Comparison of ENCODE assay signal across 1 cellular context in genomic region chr3:119628816-119629445, GRCh38.
TF ChIP-seq lines count a peak whose summit lies in the region.

No MANE protein-coding gene starts in this region.

TF ChIP-seq in GM12878, 131 proteins besides CTCF, POLR2A, EP300 and RAD21 (continues in another document):
- TF ChIP-seq, protein P1, sequence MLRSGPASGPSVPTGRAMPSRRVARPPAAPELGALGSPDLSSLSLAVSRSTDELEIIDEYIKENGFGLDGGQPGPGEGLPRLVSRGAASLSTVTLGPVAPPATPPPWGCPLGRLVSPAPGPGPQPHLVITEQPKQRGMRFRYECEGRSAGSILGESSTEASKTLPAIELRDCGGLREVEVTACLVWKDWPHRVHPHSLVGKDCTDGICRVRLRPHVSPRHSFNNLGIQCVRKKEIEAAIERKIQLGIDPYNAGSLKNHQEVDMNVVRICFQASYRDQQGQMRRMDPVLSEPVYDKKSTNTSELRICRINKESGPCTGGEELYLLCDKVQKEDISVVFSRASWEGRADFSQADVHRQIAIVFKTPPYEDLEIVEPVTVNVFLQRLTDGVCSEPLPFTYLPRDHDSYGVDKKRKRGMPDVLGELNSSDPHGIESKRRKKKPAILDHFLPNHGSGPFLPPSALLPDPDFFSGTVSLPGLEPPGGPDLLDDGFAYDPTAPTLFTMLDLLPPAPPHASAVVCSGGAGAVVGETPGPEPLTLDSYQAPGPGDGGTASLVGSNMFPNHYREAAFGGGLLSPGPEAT (IDR thresholded peaks at IDR 0.05; ENCODE audit: low read depth): peak; percentile 71
- TF ChIP-seq SMARCA5 (IDR thresholded peaks at IDR 0.05) (peak; percentile 66; the same call in 1 of the 2 replicates), EZH2 (IDR thresholded peaks at IDR 0.05; ENCODE audit: borderline replicate concordance, control insufficient read depth, low read depth, low read length) (no peak), CBX5 (IDR thresholded peaks at IDR 0.05; ENCODE audit: low read depth) (no peak), ZBED1 (IDR thresholded peaks at IDR 0.05; ENCODE audit: borderline replicate concordance) (0 out of 2 replicates have a peak, but pooled peaks have one; percentile 17), MEF2A (IDR thresholded peaks at IDR 0.05; ENCODE audit: insufficient read depth, low read depth, low read length) (no peak), POLR2AphosphoS5 (IDR thresholded peaks at IDR 0.05; ENCODE audit: low read length) (0 out of 2 replicates have a peak, but pooled peaks have one; percentile 26), E4F1 (IDR thresholded peaks at IDR 0.05; ENCODE audit: borderline replicate concordance, partially characterized antibody) (no peak), SMAD5 (IDR thresholded peaks at IDR 0.05; ENCODE audit: low read depth) (0 out of 2 replicates have a peak, but pooled peaks have one; percentile 29), KDM1A (IDR thresholded peaks at IDR 0.05; ENCODE audit: borderline replicate concordance) (no peak), ZNF592 (IDR thresholded peaks at IDR 0.05) (peak; percentile 11; the same call in 1 of the 2 replicates), CHD2 (IDR thresholded peaks at IDR 0.05; ENCODE audit: borderline replicate concordance, low read depth, low read length) (no peak), PAX5 (IDR thresholded peaks at IDR 0.05; ENCODE audit: borderline replicate concordance, low read depth, low read length) (no peak), IKZF1 (conservative IDR thresholded peaks at IDR 0.05) (peak; percentile 78), NR2F1 (conservative IDR thresholded peaks at IDR 0.05) (peak; percentile 80), MEF2B (IDR thresholded peaks at IDR 0.05; ENCODE audit: partially characterized antibody, poor library complexity, severe bottlenecking) (peak; percentile 79), POU2F2 (IDR thresholded peaks at IDR 0.05; ENCODE audit: borderline replicate concordance, low read depth, low read length) (0 out of 3 replicates have a peak, but pooled peaks have one; percentile 21), BCL3 (IDR thresholded peaks at IDR 0.05; ENCODE audit: borderline replicate concordance, insufficient read depth, low read depth, low read length, poor library complexity, severe bottlenecking) (peak; percentile 79), BHLHE40 (IDR thresholded peaks at IDR 0.05; ENCODE audit: borderline replicate concordance in 1 of 2, low read depth in 2 of 2, low read length in 1 of 2) (peak in 1 of 2 experiments; percentile 2; a peak in 1 of 4 replicates), FOS (IDR thresholded peaks at IDR 0.05; ENCODE audit: borderline replicate concordance, extremely low read depth, insufficient read length) (no peak), CREM (IDR thresholded peaks at IDR 0.05; ENCODE audit: low read depth) (peak; percentile 31; the same call in 1 of the 2 replicates), NBN (IDR thresholded peaks at IDR 0.05) (0 out of 2 replicates have a peak, but pooled peaks have one; percentile 10), TARDBP (IDR thresholded peaks at IDR 0.05; ENCODE audit: borderline replicate concordance) (no peak), SPI1 (IDR thresholded peaks at IDR 0.05; ENCODE audit: borderline replicate concordance, insufficient read depth, low read depth, low read length) (peak; percentile 16; the same call in 1 of the 2 replicates), PBX3 (IDR thresholded peaks at IDR 0.05; ENCODE audit: insufficient replicate concordance, low read depth, low read length) (peak; percentile 14), HDAC2 (IDR thresholded peaks at IDR 0.05) (no peak), FOXM1 (IDR thresholded peaks at IDR 0.05; ENCODE audit: low read depth, low read length) (peak; percentile 54; the same call in 1 of the 2 replicates), EED (IDR thresholded peaks at IDR 0.05; ENCODE audit: low read depth) (0 out of 2 replicates have a peak, but pooled peaks have one; percentile 48), CEBPB (IDR thresholded peaks at IDR 0.05; ENCODE audit: borderline replicate concordance in 1 of 2, low read depth in 2 of 2, low read length in 2 of 2) (no peak), IKZF2 (IDR thresholded peaks at IDR 0.05) (peak; percentile 58 to 59; a peak in 3 of 4 replicates), NFXL1 (IDR thresholded peaks at IDR 0.05; ENCODE audit: borderline replicate concordance) (no peak), NR2C1 (IDR thresholded peaks at IDR 0.05) (0 out of 2 replicates have a peak, but pooled peaks have one; percentile 9), NFIC (IDR thresholded peaks at IDR 0.05; ENCODE audit: low read depth, low read length) (peak; percentile 84), ZNF207 (IDR thresholded peaks at IDR 0.05; ENCODE audit: borderline replicate concordance) (no peak), MYC (IDR thresholded peaks at IDR 0.05; ENCODE audit: insufficient read depth, insufficient read length, insufficient replicate concordance, low read length, severe bottlenecking) (no peak), MYB (IDR thresholded peaks at IDR 0.05; ENCODE audit: borderline replicate concordance, low read depth, low read length) (no peak)
- TF ChIP-seq, protein P2, sequence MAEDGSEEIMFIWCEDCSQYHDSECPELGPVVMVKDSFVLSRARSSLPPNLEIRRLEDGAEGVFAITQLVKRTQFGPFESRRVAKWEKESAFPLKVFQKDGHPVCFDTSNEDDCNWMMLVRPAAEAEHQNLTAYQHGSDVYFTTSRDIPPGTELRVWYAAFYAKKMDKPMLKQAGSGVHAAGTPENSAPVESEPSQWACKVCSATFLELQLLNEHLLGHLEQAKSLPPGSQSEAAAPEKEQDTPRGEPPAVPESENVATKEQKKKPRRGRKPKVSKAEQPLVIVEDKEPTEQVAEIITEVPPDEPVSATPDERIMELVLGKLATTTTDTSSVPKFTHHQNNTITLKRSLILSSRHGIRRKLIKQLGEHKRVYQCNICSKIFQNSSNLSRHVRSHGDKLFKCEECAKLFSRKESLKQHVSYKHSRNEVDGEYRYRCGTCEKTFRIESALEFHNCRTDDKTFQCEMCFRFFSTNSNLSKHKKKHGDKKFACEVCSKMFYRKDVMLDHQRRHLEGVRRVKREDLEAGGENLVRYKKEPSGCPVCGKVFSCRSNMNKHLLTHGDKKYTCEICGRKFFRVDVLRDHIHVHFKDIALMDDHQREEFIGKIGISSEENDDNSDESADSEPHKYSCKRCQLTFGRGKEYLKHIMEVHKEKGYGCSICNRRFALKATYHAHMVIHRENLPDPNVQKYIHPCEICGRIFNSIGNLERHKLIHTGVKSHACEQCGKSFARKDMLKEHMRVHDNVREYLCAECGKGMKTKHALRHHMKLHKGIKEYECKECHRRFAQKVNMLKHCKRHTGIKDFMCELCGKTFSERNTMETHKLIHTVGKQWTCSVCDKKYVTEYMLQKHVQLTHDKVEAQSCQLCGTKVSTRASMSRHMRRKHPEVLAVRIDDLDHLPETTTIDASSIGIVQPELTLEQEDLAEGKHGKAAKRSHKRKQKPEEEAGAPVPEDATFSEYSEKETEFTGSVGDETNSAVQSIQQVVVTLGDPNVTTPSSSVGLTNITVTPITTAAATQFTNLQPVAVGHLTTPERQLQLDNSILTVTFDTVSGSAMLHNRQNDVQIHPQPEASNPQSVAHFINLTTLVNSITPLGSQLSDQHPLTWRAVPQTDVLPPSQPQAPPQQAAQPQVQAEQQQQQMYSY (CRISPR knock-in tag; IDR thresholded peaks at IDR 0.05): no peak
- TF ChIP-seq, protein P3, sequence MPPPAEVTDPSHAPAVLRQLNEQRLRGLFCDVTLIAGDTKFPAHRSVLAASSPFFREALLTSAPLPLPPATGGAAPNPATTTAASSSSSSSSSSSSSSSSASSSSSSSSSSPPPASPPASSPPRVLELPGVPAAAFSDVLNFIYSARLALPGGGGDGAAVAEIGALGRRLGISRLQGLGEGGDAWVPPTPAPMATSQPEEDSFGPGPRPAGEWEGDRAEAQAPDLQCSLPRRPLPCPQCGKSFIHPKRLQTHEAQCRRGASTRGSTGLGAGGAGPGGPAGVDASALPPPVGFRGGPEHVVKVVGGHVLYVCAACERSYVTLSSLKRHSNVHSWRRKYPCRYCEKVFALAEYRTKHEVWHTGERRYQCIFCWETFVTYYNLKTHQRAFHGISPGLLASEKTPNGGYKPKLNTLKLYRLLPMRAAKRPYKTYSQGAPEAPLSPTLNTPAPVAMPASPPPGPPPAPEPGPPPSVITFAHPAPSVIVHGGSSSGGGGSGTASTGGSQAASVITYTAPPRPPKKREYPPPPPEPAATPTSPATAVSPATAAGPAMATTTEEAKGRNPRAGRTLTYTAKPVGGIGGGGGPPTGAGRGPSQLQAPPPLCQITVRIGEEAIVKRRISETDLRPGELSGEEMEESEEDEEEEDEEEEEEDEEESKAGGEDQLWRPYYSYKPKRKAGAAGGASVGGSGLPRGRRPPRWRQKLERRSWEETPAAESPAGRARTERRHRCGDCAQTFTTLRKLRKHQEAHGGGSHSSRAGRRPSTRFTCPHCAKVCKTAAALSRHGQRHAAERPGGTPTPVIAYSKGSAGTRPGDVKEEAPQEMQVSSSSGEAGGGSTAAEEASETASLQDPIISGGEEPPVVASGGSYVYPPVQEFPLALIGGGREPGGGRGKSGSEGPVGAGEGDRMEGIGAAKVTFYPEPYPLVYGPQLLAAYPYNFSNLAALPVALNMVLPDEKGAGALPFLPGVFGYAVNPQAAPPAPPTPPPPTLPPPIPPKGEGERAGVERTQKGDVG (CRISPR knock-in tag; IDR thresholded peaks at IDR 0.05): no peak
- TF ChIP-seq, protein P4, sequence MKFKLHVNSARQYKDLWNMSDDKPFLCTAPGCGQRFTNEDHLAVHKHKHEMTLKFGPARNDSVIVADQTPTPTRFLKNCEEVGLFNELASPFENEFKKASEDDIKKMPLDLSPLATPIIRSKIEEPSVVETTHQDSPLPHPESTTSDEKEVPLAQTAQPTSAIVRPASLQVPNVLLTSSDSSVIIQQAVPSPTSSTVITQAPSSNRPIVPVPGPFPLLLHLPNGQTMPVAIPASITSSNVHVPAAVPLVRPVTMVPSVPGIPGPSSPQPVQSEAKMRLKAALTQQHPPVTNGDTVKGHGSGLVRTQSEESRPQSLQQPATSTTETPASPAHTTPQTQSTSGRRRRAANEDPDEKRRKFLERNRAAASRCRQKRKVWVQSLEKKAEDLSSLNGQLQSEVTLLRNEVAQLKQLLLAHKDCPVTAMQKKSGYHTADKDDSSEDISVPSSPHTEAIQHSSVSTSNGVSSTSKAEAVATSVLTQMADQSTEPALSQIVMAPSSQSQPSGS (IDR thresholded peaks at IDR 0.05; ENCODE audit: low read length): peak; percentile 69; the same call in 1 of the 2 replicates
